11 cellular contexts compared by ENCODE assay signal in the genomic region with DNA sequence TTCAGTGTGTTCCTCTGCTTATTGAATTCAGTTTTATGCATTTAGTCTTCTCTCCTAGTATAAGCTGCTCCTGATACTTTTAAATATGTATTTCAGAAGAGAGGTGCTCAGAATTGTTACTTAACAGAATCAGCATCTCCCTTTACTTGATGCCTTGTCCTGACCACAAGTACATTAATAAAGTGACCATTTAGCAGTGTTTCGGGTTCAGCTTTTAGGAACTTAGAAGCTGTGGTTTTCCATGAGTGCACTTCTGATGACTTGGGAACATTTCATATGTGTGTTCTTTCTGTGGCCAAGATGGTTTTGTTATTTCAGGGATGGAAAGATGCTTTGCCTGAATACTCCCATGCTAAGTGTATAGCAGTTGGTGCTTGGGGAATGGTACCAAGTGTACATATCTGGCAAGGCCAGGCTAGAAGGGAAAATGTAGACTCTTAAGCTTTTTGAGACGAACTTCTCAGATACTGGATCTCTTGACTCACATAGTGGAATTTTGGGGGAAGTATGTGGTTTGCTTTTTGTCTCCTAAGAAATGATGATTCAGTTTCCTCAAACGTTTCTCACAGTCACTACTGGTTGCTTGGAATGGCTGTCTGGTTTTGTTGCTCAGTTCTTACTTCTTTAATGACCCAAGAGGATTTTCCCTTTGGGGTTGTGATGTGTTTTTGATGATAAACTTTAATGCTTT. TPM values are rescaled to one million over a fixed set of nuclear protein-coding genes. Genes with fewer than 3 reads are reported as not detected.
DNase-seq lines count a peak whose midpoint lies in the region; ATAC-seq and TF ChIP-seq lines count a peak whose summit lies in the region.
"Had no signal": no experiment of that assay in that cellular context is flagged by ENCODE, and none has a peak within 500 bp of the region (broad histone marks: within the 10 kb centered on the region; RNA-seq: fewer than 3 reads in every experiment).

No MANE protein-coding gene starts in this region.

- 43 to 63% methylated on average over 3 of the region's 3 CpGs for WGBS in sigmoid colon, 2 donors

- H3K27me3 Mint-ChIP-seq in activated T-helper 1 cell treated with anti-CD3 and anti-CD28 coated beads, Interleukin-12 subunit alpha, Interleukin-12 subunit beta, Interleukin-2, Interleukin-4 antibody, amounts not matched to agents 30 ng/mL and 10 ng/mL and 1 ng/mL, durations not matched to agents 14 hours and 24 hours and 36 hours (ENCODE audit: insufficient read depth): no peaks in the 10 kb centered on the region
- H3K27me3 Mint-ChIP-seq: IgD-negative memory B cell had no signal

- H3K4me3 ChIP-seq in ACC112 (ENCODE audit: low read depth, low read length): peak overlapping the region; percentile 35; the same call in 1 of the 2 replicates
- no peak overlapping the region for H3K4me3 ChIP-seq in sigmoid colon
- H3K4me3 ChIP-seq: Peyer's patch had no signal

- H3K4me1 ChIP-seq in ACC112 (ENCODE audit: control insufficient read depth, insufficient read depth, low read length, unreplicated experiment): peaks cover 36% of the 10 kb centered on the region
- H3K4me1 ChIP-seq in sigmoid colon: peaks cover 0 to 42% (median 18%) of the 10 kb centered on the region in 4 donors

- H3K9me3 Mint-ChIP-seq in activated T-helper 1 cell treated with anti-CD3 and anti-CD28 coated beads, Interleukin-12 subunit alpha, Interleukin-12 subunit beta, Interleukin-2, Interleukin-4 antibody, amounts not matched to agents 30 ng/mL and 10 ng/mL and 1 ng/mL, durations not matched to agents 14 hours and 24 hours and 36 hours: no peaks in the 10 kb centered on the region

- H3K27ac ChIP-seq in ACC112 (ENCODE audit: low read depth, low read length) (peak overlapping the region; percentile 89), sigmoid colon (peak overlapping the region in 1 of 4 donors; percentile 5)
- H3K27ac ChIP-seq: Peyer's patch had no signal

- H3K36me3 Mint-ChIP-seq in activated T-helper 1 cell treated with anti-CD3 and anti-CD28 coated beads, Interleukin-12 subunit alpha, Interleukin-12 subunit beta, Interleukin-2, Interleukin-4 antibody, amounts not matched to agents 30 ng/mL and 10 ng/mL and 1 ng/mL, durations not matched to agents 14 hours and 24 hours and 36 hours (ENCODE audit: low read depth): peaks cover 20% of the 10 kb centered on the region

- ATAC-seq in HG03571 (IDR thresholded peaks at IDR 0.05; ENCODE audit: unreplicated experiment): no peak
- ATAC-seq in HG02884 (IDR thresholded peaks at IDR 0.05; ENCODE audit: unreplicated experiment): no peak

- H2AFZ ChIP-seq in ACC112 (ENCODE audit: low read length, unreplicated experiment): peak overlapping the region; percentile 19

- H3K27me3 ChIP-seq in ACC112 (ENCODE audit: insufficient read depth, low read length): no peaks in the 10 kb centered on the region
- no peaks in the 10 kb centered on the region for H3K27me3 ChIP-seq in sigmoid colon
- H3K27me3 ChIP-seq: Peyer's patch had no signal

- intact Hi-C loops in activated T-helper 1 cell treated with anti-CD3 and anti-CD28 coated beads, Interleukin-12 subunit alpha, Interleukin-12 subunit beta, Interleukin-2, Interleukin-4 antibody, amounts not matched to agents 30 ng/mL and 10 ng/mL and 1 ng/mL, durations not matched to agents 14 hours and 24 hours and 36 hours (cut with micrococcal nuclease): loop anchor here (1.0 to 5.0 kb wide), 4 partner anchors 15 to 256 kb away; no protein-coding TSS in a partner anchor
- intact Hi-C loops in sigmoid colon (cut with DNase I): no loop called here

- H3K9me3 ChIP-seq in sigmoid colon: peaks cover 0 to 4% (median 0%) of the 10 kb centered on the region in 4 donors
- H3K9me3 ChIP-seq: Peyer's patch had no signal

- DNase-seq in H4 (ENCODE audit: low spot score) (peak; percentile 35), hepatic stellate cell (ENCODE audit: low spot score) (peak; percentile 53), SHP77 treated with DMSO at 0.1 percent for 48 hours (lab: John Stamatoyannopoulos, UW) (no peak), sigmoid colon (no peak)
- no peak for DNase-seq in activated T-helper 1 cell treated with anti-CD3 and anti-CD28 coated beads, Interleukin-12 subunit alpha, Interleukin-12 subunit beta, Interleukin-2, Interleukin-4 antibody, amounts not matched to agents 30 ng/mL and 10 ng/mL and 1 ng/mL, durations not matched to agents 14 hours and 24 hours and 36 hours (ENCODE audit: low spot score)
- DNase-seq: aorta, Peyer's patch had no signal

- TF ChIP-seq POLR2A in sigmoid colon (IDR thresholded peaks at IDR 0.05): no peak

- TF ChIP-seq EP300 in sigmoid colon (IDR thresholded peaks at IDR 0.05): no peak

- H3K4me1 Mint-ChIP-seq in activated T-helper 1 cell treated with anti-CD3 and anti-CD28 coated beads, Interleukin-12 subunit alpha, Interleukin-12 subunit beta, Interleukin-2, Interleukin-4 antibody, amounts not matched to agents 30 ng/mL and 10 ng/mL and 1 ng/mL, durations not matched to agents 14 hours and 24 hours and 36 hours (ENCODE audit: low read depth): peaks cover 33% of the 10 kb centered on the region

- H3K27ac Mint-ChIP-seq in activated T-helper 1 cell treated with anti-CD3 and anti-CD28 coated beads, Interleukin-12 subunit alpha, Interleukin-12 subunit beta, Interleukin-2, Interleukin-4 antibody, amounts not matched to agents 30 ng/mL and 10 ng/mL and 1 ng/mL, durations not matched to agents 14 hours and 24 hours and 36 hours: peak overlapping the region; percentile 71
- H3K27ac Mint-ChIP-seq: IgD-negative memory B cell had no signal

- 0 out of 2 replicates have a peak, but pooled peaks cover 6% of the 10 kb centered on the region for H3K36me3 ChIP-seq in ACC112 (ENCODE audit: insufficient read depth, low read length)
- H3K36me3 ChIP-seq in sigmoid colon: peaks cover 0 to 7% (median 0%) of the 10 kb centered on the region in 4 donors

- no peak for TF ChIP-seq CTCF in sigmoid colon (IDR thresholded peaks at IDR 0.05)

- peaks cover 28% of the 10 kb centered on the region for H3K79me2 ChIP-seq in ACC112 (ENCODE audit: control insufficient read depth, insufficient read depth, low read length, unreplicated experiment)

- peak overlapping the region; percentile 31 for H3K4me3 Mint-ChIP-seq in activated T-helper 1 cell treated with anti-CD3 and anti-CD28 coated beads, Interleukin-12 subunit alpha, Interleukin-12 subunit beta, Interleukin-2, Interleukin-4 antibody, amounts not matched to agents 30 ng/mL and 10 ng/mL and 1 ng/mL, durations not matched to agents 14 hours and 24 hours and 36 hours
- H3K4me3 Mint-ChIP-seq: IgD-negative memory B cell had no signal

RNA-seq across cellular contexts. Expression of a gene that starts 17.2 kb away (rescaled TPM):
- 29.7 and 36.7 TPM in 2 replicates for total RNA-seq in H4 (2014; rRNA removed; shearing (Covaris generic))
- total RNA-seq in activated T-helper 1 cell treated with anti-CD3 and anti-CD28 coated beads, Interleukin-12 subunit alpha, Interleukin-12 subunit beta, Interleukin-2, Interleukin-4 antibody, amounts not matched to agents 30 ng/mL and 10 ng/mL and 1 ng/mL, durations not matched to agents 14 hours and 24 hours and 36 hours: 72.9 and 79.0 TPM in 2 replicates
- 10 to 100 TPM; 18.5 to 22.2 (median 20.2) TPM for total RNA-seq in sigmoid colon
- 10 to 100 TPM in 2 of 3 donors, 1 to 10 TPM in 1; 6.0 to 20.6 (median 13.9) TPM for polyA plus RNA-seq in sigmoid colon

RNA-seq across cellular contexts. Expression of a gene that starts 47.8 kb away (rescaled TPM):
- not detected in 2 replicates for total RNA-seq in H4 (2014; rRNA removed; shearing (Covaris generic))
- not detected in 2 replicates for total RNA-seq in activated T-helper 1 cell treated with anti-CD3 and anti-CD28 coated beads, Interleukin-12 subunit alpha, Interleukin-12 subunit beta, Interleukin-2, Interleukin-4 antibody, amounts not matched to agents 30 ng/mL and 10 ng/mL and 1 ng/mL, durations not matched to agents 14 hours and 24 hours and 36 hours
- total RNA-seq in sigmoid colon: not detected
- polyA plus RNA-seq in sigmoid colon: not detected
- total RNA-seq: aorta, Peyer's patch had no signal
- polyA plus RNA-seq: aorta, IgD-negative memory B cell had no signal

RNA-seq across cellular contexts. Expression of a gene that starts 55.4 kb away (rescaled TPM):
- total RNA-seq in H4 (2014; rRNA removed; shearing (Covaris generic)): 18.8 and 22.2 TPM in 2 replicates
- total RNA-seq in activated T-helper 1 cell treated with anti-CD3 and anti-CD28 coated beads, Interleukin-12 subunit alpha, Interleukin-12 subunit beta, Interleukin-2, Interleukin-4 antibody, amounts not matched to agents 30 ng/mL and 10 ng/mL and 1 ng/mL, durations not matched to agents 14 hours and 24 hours and 36 hours: 49.3 and 49.5 TPM in 2 replicates
- 10 to 100 TPM; 82.5 to 98.1 (median 93.1) TPM for total RNA-seq in sigmoid colon
- polyA plus RNA-seq in sigmoid colon: 100 to 1,000 TPM; 116 to 135 (median 128) TPM

Comparison
In these comparisons a context has a peak if more than half of its experiments do, and no peak if none do; other contexts are left out.
1. DNase-seq: peak in H4 (single experiment) and hepatic stellate cell (single experiment); none in activated T-helper 1 cell treated with anti-CD3 and anti-CD28 coated beads, Interleukin-12 subunit alpha, Interleukin-12 subunit beta, Interleukin-2, Interleukin-4 antibody, amounts not matched to agents 30 ng/mL and 10 ng/mL and 1 ng/mL, durations not matched to agents 14 hours and 24 hours and 36 hours (single experiment), SHP77 treated with DMSO at 0.1 percent for 48 hours (single experiment) and sigmoid colon (single experiment).